Comparison of ENCODE assay signal across 14 cellular contexts in genomic region chr13:73998631-73999030, GRCh38.
DNase-seq lines count a peak whose midpoint lies in the region; ATAC-seq and FAIRE-seq lines count a peak whose summit lies in the region.
"Had no signal": no experiment of that assay in that cellular context is flagged by ENCODE, and none has a peak within 500 bp of the region (broad histone marks: within the 10 kb centered on the region; RNA-seq: fewer than 3 reads in every experiment).

No MANE protein-coding gene starts in this region.

- H3K9me3 Mint-ChIP-seq in activated CD4-positive, alpha-beta T cell treated with anti-CD3 and anti-CD28 coated beads, Interleukin-2, amount 10 ng/mL, durations not matched to agents 24 days and 14 days: no peaks in the 10 kb centered on the region
- H3K9me3 Mint-ChIP-seq in naive B cell: no peaks in the 10 kb centered on the region
- H3K9me3 Mint-ChIP-seq: nephron had no signal

- peak overlapping the region; percentile 20 for H3K27ac Mint-ChIP-seq in activated CD4-positive, alpha-beta T cell treated with anti-CD3 and anti-CD28 coated beads, Interleukin-2, amount 10 ng/mL, durations not matched to agents 24 days and 14 days
- peak overlapping the region in 4 of 6 donors; percentile 4 to 76 (median 38) for H3K27ac Mint-ChIP-seq in naive B cell
- H3K27ac Mint-ChIP-seq: nephron had no signal

- H3K4me1 Mint-ChIP-seq in activated CD4-positive, alpha-beta T cell treated with anti-CD3 and anti-CD28 coated beads, Interleukin-2, amount 10 ng/mL, durations not matched to agents 24 days and 14 days: peaks cover 10% of the 10 kb centered on the region
- H3K4me1 Mint-ChIP-seq in naive B cell: peaks cover 35 to 63% (median 39%) of the 10 kb centered on the region in 3 donors

- no peak for DNase-seq in activated CD4-positive, alpha-beta T cell treated with anti-CD3 and anti-CD28 coated beads, Interleukin-2, amount 10 ng/mL, durations not matched to agents 24 days and 14 days
- no peak for DNase-seq in activated CD4-positive, alpha-beta T cell treated with anti-CD3 and anti-CD28 coated beads, Interleukin-2, amount 50 U/mL, for 48 hours
- DNase-seq in naive B cell (no peak), T-helper 1 cell (no peak), EL (no peak), HTR-8/SVneo (ENCODE audit: insufficient read length, low spot score) (no peak)
- DNase-seq: colonic mucosa, GF-D8, NCI-H1694 treated with DMSO at 0.1 percent for 48 hours, SJCRH30 had no signal

- FAIRE-seq in HTR-8/SVneo (lab: Jason Lieb, UNC): no peak
- FAIRE-seq: A549 had no signal

- H3K27me3 Mint-ChIP-seq in activated CD4-positive, alpha-beta T cell treated with anti-CD3 and anti-CD28 coated beads, Interleukin-2, amount 10 ng/mL, durations not matched to agents 24 days and 14 days: no peaks in the 10 kb centered on the region
- H3K27me3 Mint-ChIP-seq in naive B cell: no peaks in the 10 kb centered on the region

- no peak overlapping the region for H3K4me3 Mint-ChIP-seq in activated CD4-positive, alpha-beta T cell treated with anti-CD3 and anti-CD28 coated beads, Interleukin-2, amount 10 ng/mL, durations not matched to agents 24 days and 14 days
- no peak overlapping the region for H3K4me3 Mint-ChIP-seq in naive B cell
- H3K4me3 Mint-ChIP-seq: nephron had no signal

- peaks cover 3% of the 10 kb centered on the region for H3K36me3 Mint-ChIP-seq in activated CD4-positive, alpha-beta T cell treated with anti-CD3 and anti-CD28 coated beads, Interleukin-2, amount 10 ng/mL, durations not matched to agents 24 days and 14 days (ENCODE audit: low read depth)
- peaks cover 5 to 6% of the 10 kb centered on the region in 2 donors for H3K36me3 Mint-ChIP-seq in naive B cell

- intact Hi-C loops in activated CD4-positive, alpha-beta T cell treated with anti-CD3 and anti-CD28 coated beads, Interleukin-2, amount 10 ng/mL, durations not matched to agents 24 days and 14 days (cut with micrococcal nuclease): no loop called here

- ATAC-seq in GM21447 (IDR thresholded peaks at IDR 0.05; ENCODE audit: unreplicated experiment): peak; percentile 65
- peak; percentile 84 for ATAC-seq in HG03280 (IDR thresholded peaks at IDR 0.05; ENCODE audit: unreplicated experiment)
- peak in 1 of 2 donors; percentile 28 for ATAC-seq in naive B cell (ENCODE audit: low read depth in 2 of 2)
- ATAC-seq: A549 had no signal
